16 cellular contexts compared by ENCODE assay signal in genomic region chr3:58520403-58520784, GRCh38. TPM values are rescaled to one million over a fixed set of nuclear protein-coding genes. Genes with fewer than 3 reads are reported as not detected.
DNase-seq lines count a peak whose midpoint lies in the region; ATAC-seq, FAIRE-seq and TF ChIP-seq lines count a peak whose summit lies in the region.
"Had no signal": no experiment of that assay in that cellular context is flagged by ENCODE, and none has a peak within 500 bp of the region (broad histone marks: within the 10 kb centered on the region; RNA-seq: fewer than 3 reads in every experiment).

No MANE protein-coding gene starts in this region.

- no peaks in the 10 kb centered on the region for H3K27me3 ChIP-seq in WERI-Rb-1 (ENCODE audit: insufficient read depth, low read depth, severe bottlenecking)
- no peaks in the 10 kb centered on the region for H3K27me3 ChIP-seq in hepatocyte
- no peaks in the 10 kb centered on the region for H3K27me3 ChIP-seq in right lobe of liver
- H3K27me3 ChIP-seq: BE2C had no signal

- POLR2A ChIA-PET in HEK293T (lab: Yijun Ruan, JAX): interaction anchor here (0.8 kb wide), 1 partner anchor 54 kb away, joined by 3 read pairs; no protein-coding TSS in a partner anchor

- no peaks in the 10 kb centered on the region for H4K20me1 ChIP-seq in hepatocyte (ENCODE audit: insufficient read depth, poor library complexity, severe bottlenecking)

- no peaks in the 10 kb centered on the region for H3K79me2 ChIP-seq in hepatocyte

- TF ChIP-seq CTCF in WERI-Rb-1 (IDR thresholded peaks at IDR 0.05; ENCODE audit: low read depth, low read length): no peak
- TF ChIP-seq CTCF in hepatocyte (IDR thresholded peaks at IDR 0.05; ENCODE audit: poor library complexity): no peak
- TF ChIP-seq CTCF in right lobe of liver (IDR thresholded peaks at IDR 0.05): no peak
- no peak for TF ChIP-seq CTCF in D721Med (IDR thresholded peaks at IDR 0.05; ENCODE audit: insufficient read depth, missing control alignments)

- no peak for DNase-seq in WERI-Rb-1
- DNase-seq in hepatocyte (ENCODE audit: low spot score): no peak
- DNase-seq in right lobe of liver: no peak
- no peak for DNase-seq in stimulated activated effector memory CD8-positive, alpha-beta T cell treated with anti-CD3 and anti-CD28 coated beads, Interleukin-12 subunit alpha, Interleukin-12 subunit beta, amount 100 ng/mL, for 72 hours (ENCODE audit: low spot score in 2 of 2)
- no peak for DNase-seq in D721Med (ENCODE audit: insufficient read length, low spot score)
- no peak for DNase-seq in HEK293T (ENCODE audit: extremely low spot score)
- no peak for DNase-seq in AG20443 (ENCODE audit: low spot score)
- DNase-seq in NCI-H1417 treated with DMSO at 0.1 percent for 48 hours (lab: John Stamatoyannopoulos, UW): no peak
- DNase-seq: BE2C; CD4-positive, alpha-beta memory T cell; DND-41; GDM1; HCEC 1CT had no signal

- H3K4me1 Mint-ChIP-seq in stimulated activated effector memory CD8-positive, alpha-beta T cell treated with anti-CD3 and anti-CD28 coated beads, Interleukin-12 subunit alpha, Interleukin-12 subunit beta, amount 100 ng/mL, for 72 hours: no peaks in the 10 kb centered on the region
- H3K4me1 Mint-ChIP-seq: CD4-positive, alpha-beta memory T cell had no signal

- no peaks in the 10 kb centered on the region for H3K9me2 ChIP-seq in hepatocyte (replicated peaks; ENCODE audit: insufficient read depth)

- H2AFZ ChIP-seq in hepatocyte: no peak overlapping the region

- no peak overlapping the region for H3K27ac Mint-ChIP-seq in stimulated activated effector memory CD8-positive, alpha-beta T cell treated with anti-CD3 and anti-CD28 coated beads, Interleukin-12 subunit alpha, Interleukin-12 subunit beta, amount 100 ng/mL, for 72 hours

- peak overlapping the region; percentile 38 for H3K4me2 ChIP-seq in hepatocyte

- ATAC-seq in right lobe of liver: no peak
- peak; percentile 40 for ATAC-seq in stimulated activated effector memory CD8-positive, alpha-beta T cell treated with anti-CD3 and anti-CD28 coated beads, Interleukin-12 subunit alpha, Interleukin-12 subunit beta, amount 100 ng/mL, for 72 hours

- H3K36me3 ChIP-seq in WERI-Rb-1 (no peaks in the 10 kb centered on the region), hepatocyte (replicated peaks; ENCODE audit: insufficient read depth, low read depth) (no peaks in the 10 kb centered on the region), right lobe of liver (peaks cover 0 to 49% (median 21%) of the 10 kb centered on the region in 4 donors)
- H3K36me3 ChIP-seq: BE2C had no signal

- H3K27ac ChIP-seq in WERI-Rb-1 (peak overlapping the region; percentile 76), hepatocyte (peak overlapping the region; percentile 57), right lobe of liver (peak overlapping the region; percentile 51 to 99 (median 95))
- H3K27ac ChIP-seq: C4-2B had no signal

- peaks cover 55% of the 10 kb centered on the region for H3K4me1 ChIP-seq in hepatocyte (ENCODE audit: insufficient read depth)
- peaks cover 0 to 79% (median 38%) of the 10 kb centered on the region in 4 donors for H3K4me1 ChIP-seq in right lobe of liver
- H3K4me1 ChIP-seq: BE2C had no signal

- no peaks in the 10 kb centered on the region for H3K9me3 Mint-ChIP-seq in stimulated activated effector memory CD8-positive, alpha-beta T cell treated with anti-CD3 and anti-CD28 coated beads, Interleukin-12 subunit alpha, Interleukin-12 subunit beta, amount 100 ng/mL, for 72 hours
- H3K9me3 Mint-ChIP-seq: CD4-positive, alpha-beta memory T cell had no signal

- CTCF ChIA-PET in HEK293T (lab: Yijun Ruan, JAX): interaction anchor here (1.0 to 1.9 kb wide), 2 partner anchors 9 to 29 kb away, joined by 3 to 8 read pairs; partner anchors contain the start of gene KCTD6

- no peak for TF ChIP-seq POLR2A in right lobe of liver (IDR thresholded peaks at IDR 0.05)

- no peak overlapping the region for H3K4me3 Mint-ChIP-seq in stimulated activated effector memory CD8-positive, alpha-beta T cell treated with anti-CD3 and anti-CD28 coated beads, Interleukin-12 subunit alpha, Interleukin-12 subunit beta, amount 100 ng/mL, for 72 hours
- H3K4me3 Mint-ChIP-seq: CD4-positive, alpha-beta memory T cell had no signal

- no peak for FAIRE-seq in D721Med (lab: Jason Lieb, UNC)
- FAIRE-seq: A204.1, H1 had no signal

- H3K4me3 ChIP-seq in WERI-Rb-1 (ENCODE audit: low read depth, low read length) (no peak overlapping the region), hepatocyte (no peak overlapping the region), right lobe of liver (no peak overlapping the region)

- H3K36me3 Mint-ChIP-seq in stimulated activated effector memory CD8-positive, alpha-beta T cell treated with anti-CD3 and anti-CD28 coated beads, Interleukin-12 subunit alpha, Interleukin-12 subunit beta, amount 100 ng/mL, for 72 hours: no peaks in the 10 kb centered on the region
- H3K36me3 Mint-ChIP-seq: CD4-positive, alpha-beta memory T cell had no signal

- intact Hi-C loops in right lobe of liver (cut with DNase I): no loop called here

- WGBS in hepatocyte (ENCODE audit: low lambda C conversion rate, missing lambda C conversion rate): 67% methylated on average over 3 of the region's 3 CpGs
- 27% methylated on average over 2 of the region's 3 CpGs for WGBS in right lobe of liver (ENCODE audit: insufficient coverage, low coverage, low lambda C conversion rate, missing lambda C conversion rate)

- no peaks in the 10 kb centered on the region for H3K9me3 ChIP-seq in WERI-Rb-1 (ENCODE audit: severe bottlenecking)
- H3K9me3 ChIP-seq in hepatocyte (ENCODE audit: low read depth): no peaks in the 10 kb centered on the region
- no peaks in the 10 kb centered on the region for H3K9me3 ChIP-seq in right lobe of liver
- H3K9me3 ChIP-seq: BE2C had no signal

TF ChIP-seq in HEK293T, 16 proteins besides CTCF, POLR2A, EP300 and RAD21:
- no peak for TF ChIP-seq SUZ12 (IDR thresholded peaks at IDR 0.05)
- TF ChIP-seq FOXK2 (IDR thresholded peaks at IDR 0.05): no peak
- no peak for TF ChIP-seq FOXA1 (IDR thresholded peaks at IDR 0.05)
- TF ChIP-seq NFRKB (IDR thresholded peaks at IDR 0.05): no peak
- TF ChIP-seq HDGF (IDR thresholded peaks at IDR 0.05; ENCODE audit: borderline replicate concordance): no peak
- no peak for TF ChIP-seq BHLHE40 (IDR thresholded peaks at IDR 0.05; ENCODE audit: borderline replicate concordance)
- no peak for TF ChIP-seq ELF4 (IDR thresholded peaks at IDR 0.05)
- no peak for TF ChIP-seq SP1 (IDR thresholded peaks at IDR 0.05)
TF ChIP-seq in HEK293T: peak in this region for 0.

RNA-seq across cellular contexts. Expression of gene ACOX2, which starts 16.6 kb away (rescaled TPM):
- total RNA-seq in hepatocyte (20.1 and 26.2 TPM in 2 replicates), right lobe of liver (100 to 1,000 TPM in 3 of 6 experiments, 10 to 100 TPM in 3; 67.8 to 269 (median 149) TPM)
- 30.6 and 31.3 TPM in 2 replicates for polyA plus RNA-seq in hepatocyte
- total RNA-seq: CD4-positive, alpha-beta memory T cell had no signal
- polyA plus RNA-seq: CD4-positive, alpha-beta memory T cell had no signal

RNA-seq across cellular contexts. Expression of gene KCTD6, which starts 28.5 kb away (rescaled TPM):
- total RNA-seq in hepatocyte (18.9 and 19.8 TPM in 2 replicates), right lobe of liver (1 to 10 TPM; 4.3 to 9.6 (median 8.0) TPM)
- 13.8 and 14.3 TPM in 2 replicates for polyA plus RNA-seq in hepatocyte

RNA-seq across cellular contexts. Expression of gene FAM107A, which starts 56.8 kb away (rescaled TPM):
- total RNA-seq in hepatocyte (0.24 and 0.93 TPM in 2 replicates), right lobe of liver (1 to 10 TPM in 3 of 6 experiments, under 1 TPM in 3; 0.33 to 3.6 (median 1.6) TPM)
- 0.40 and 0.58 TPM in 2 replicates for polyA plus RNA-seq in hepatocyte
- total RNA-seq: CD4-positive, alpha-beta memory T cell had no signal
- polyA plus RNA-seq: CD4-positive, alpha-beta memory T cell had no signal
